8 cellular contexts compared by ENCODE assay signal in genomic region chr2:24077879-24078278, GRCh38. TPM values are rescaled to one million over a fixed set of nuclear protein-coding genes. Genes with fewer than 3 reads are reported as not detected.
A peak's percentile ranks its signal among the peaks of the same experiment; 100 is the strongest.
DNase-seq lines count a peak whose midpoint lies in the region; ATAC-seq and TF ChIP-seq lines count a peak whose summit lies in the region.
"Had no signal": no experiment of that assay in that cellular context is flagged by ENCODE, and none has a peak within 500 bp of the region (broad histone marks: within the 10 kb centered on the region; RNA-seq: fewer than 3 reads in every experiment).

No MANE protein-coding gene starts in this region.

- H3K27me3 Mint-ChIP-seq in activated CD8-positive, alpha-beta T cell treated with anti-CD3 and anti-CD28 coated beads for 36 hours: no peaks in the 10 kb centered on the region
- no peaks in the 10 kb centered on the region for H3K27me3 Mint-ChIP-seq in stimulated activated memory B cell treated with anti-CD40 and anti-IgM and Interleukin-4, amounts not matched to agents 10 μg/mL and 1 μg/mL and 100 μg/mL, for 72 hours

- no peak overlapping the region for H3K27ac Mint-ChIP-seq in activated CD8-positive, alpha-beta T cell treated with anti-CD3 and anti-CD28 coated beads for 36 hours
- H3K27ac Mint-ChIP-seq in stimulated activated memory B cell treated with anti-CD40 and anti-IgM and Interleukin-4, amounts not matched to agents 10 μg/mL and 1 μg/mL and 100 μg/mL, for 72 hours: peak overlapping the region; percentile 94

- TF ChIP-seq EP300 in gastroesophageal sphincter (IDR thresholded peaks at IDR 0.05): no peak

- peaks cover 29% of the 10 kb centered on the region for H3K4me1 Mint-ChIP-seq in activated CD8-positive, alpha-beta T cell treated with anti-CD3 and anti-CD28 coated beads for 36 hours (ENCODE audit: low read depth)
- H3K4me1 Mint-ChIP-seq in stimulated activated memory B cell treated with anti-CD40 and anti-IgM and Interleukin-4, amounts not matched to agents 10 μg/mL and 1 μg/mL and 100 μg/mL, for 72 hours: peaks cover 28% of the 10 kb centered on the region

- intact Hi-C loops in activated CD8-positive, alpha-beta T cell treated with anti-CD3 and anti-CD28 coated beads for 36 hours (cut with micrococcal nuclease): loop anchor here (5.0 kb wide), 1 partner anchor 151 kb away; the partner anchor contains the start of gene ATAD2B

- H3K27me3 ChIP-seq in HL-60 (ENCODE audit: insufficient read depth, poor library complexity, severe bottlenecking) (no peaks in the 10 kb centered on the region), gastroesophageal sphincter (no peaks in the 10 kb centered on the region)

- WGBS in gastroesophageal sphincter (ENCODE audit: low coverage in 1 of 2), 2 donors: 65 to 87% methylated on average over 2 of the region's 2 CpGs

- peak overlapping the region; percentile 72 for H3K4me3 ChIP-seq in HL-60 (replicated peaks; ENCODE audit: insufficient read depth, low read length)
- peak overlapping the region; percentile 84 to 86 for H3K4me3 ChIP-seq in gastroesophageal sphincter

- in situ Hi-C loops in GM13977 (cut with MboI; ENCODE audit: low pct_unique_long_range_greater_than_20kb, low sequenced_read_pairs, unreplicated experiment): loop anchor here (10.0 kb wide), 1 partner anchor 253 kb away; no protein-coding TSS in a partner anchor

- POLR2A ChIA-PET in activated CD8-positive, alpha-beta T cell treated with anti-CD3 and anti-CD28 coated beads for 36 hours (lab: Charles Lee): interaction anchor here (1.2 to 2.1 kb wide), 2 partner anchors 11 to 151 kb away, joined by 3 to 11 read pairs; partner anchors contain the start of gene ATAD2B

- H3K9me3 Mint-ChIP-seq in activated CD8-positive, alpha-beta T cell treated with anti-CD3 and anti-CD28 coated beads for 36 hours: no peaks in the 10 kb centered on the region
- H3K9me3 Mint-ChIP-seq in stimulated activated memory B cell treated with anti-CD40 and anti-IgM and Interleukin-4, amounts not matched to agents 10 μg/mL and 1 μg/mL and 100 μg/mL, for 72 hours: no peaks in the 10 kb centered on the region

- H3K36me3 Mint-ChIP-seq in activated CD8-positive, alpha-beta T cell treated with anti-CD3 and anti-CD28 coated beads for 36 hours (ENCODE audit: low read depth): peaks cover 18% of the 10 kb centered on the region
- H3K36me3 Mint-ChIP-seq in stimulated activated memory B cell treated with anti-CD40 and anti-IgM and Interleukin-4, amounts not matched to agents 10 μg/mL and 1 μg/mL and 100 μg/mL, for 72 hours: peaks cover 15% of the 10 kb centered on the region

- DNase-seq in HL-60 (ENCODE audit: low read depth in 1 of 2, low spot score in 1 of 2): no peak
- DNase-seq in activated CD8-positive, alpha-beta T cell treated with anti-CD3 and anti-CD28 coated beads for 36 hours: no peak
- DNase-seq in GM13977 (ENCODE audit: low spot score): no peak
- DNase-seq: NCI-H1048 had no signal

- H3K27ac ChIP-seq in HL-60 (replicated peaks): peak overlapping the region; percentile 86
- H3K27ac ChIP-seq in gastroesophageal sphincter: peak overlapping the region; percentile 52 to 99 (median 94)

- ATAC-seq in activated CD8-positive, alpha-beta T cell treated with anti-CD3 and anti-CD28 coated beads for 36 hours: no peak
- ATAC-seq in gastroesophageal sphincter (no peak), HG02840 (IDR thresholded peaks at IDR 0.05; ENCODE audit: low FRiP score, unreplicated experiment) (no peak), GM19324 (IDR thresholded peaks at IDR 0.05; ENCODE audit: low FRiP score, unreplicated experiment) (no peak)
- no peak for ATAC-seq in stimulated activated memory B cell treated with anti-CD40 and anti-IgM and Interleukin-4, amounts not matched to agents 10 μg/mL and 1 μg/mL and 100 μg/mL, for 72 hours

- H3K36me3 ChIP-seq in gastroesophageal sphincter: peaks cover 0 to 61% of the 10 kb centered on the region in 2 donors

- peak overlapping the region; percentile 93 for H3K4me3 Mint-ChIP-seq in activated CD8-positive, alpha-beta T cell treated with anti-CD3 and anti-CD28 coated beads for 36 hours
- H3K4me3 Mint-ChIP-seq in stimulated activated memory B cell treated with anti-CD40 and anti-IgM and Interleukin-4, amounts not matched to agents 10 μg/mL and 1 μg/mL and 100 μg/mL, for 72 hours: peak overlapping the region; percentile 97

- no peaks in the 10 kb centered on the region for H3K9me3 ChIP-seq in gastroesophageal sphincter

- CTCF ChIA-PET in activated CD8-positive, alpha-beta T cell treated with anti-CD3 and anti-CD28 coated beads for 36 hours (lab: Charles Lee): interaction anchor here (4.4 to 5.7 kb wide), 2 partner anchors 151 to 254 kb away, joined by 24 to 27 read pairs; partner anchors contain the start of gene ATAD2B

- H3K4me1 ChIP-seq in gastroesophageal sphincter: peaks cover 0 to 39% (median 13%) of the 10 kb centered on the region in 3 donors

- no peak for TF ChIP-seq POLR2A in gastroesophageal sphincter (IDR thresholded peaks at IDR 0.05)

- no peak for TF ChIP-seq CTCF in HL-60 (IDR thresholded peaks at IDR 0.05; ENCODE audit: insufficient read depth, low read length)
- no peak for TF ChIP-seq CTCF in activated CD8-positive, alpha-beta T cell treated with anti-CD3 and anti-CD28 coated beads for 36 hours (IDR thresholded peaks at IDR 0.05)
- TF ChIP-seq CTCF in gastroesophageal sphincter (IDR thresholded peaks at IDR 0.05): no peak
- TF ChIP-seq CTCF in GM13977 (IDR thresholded peaks at IDR 0.05; ENCODE audit: extremely low read depth, insufficient read depth, missing control alignments): no peak

RNA-seq across cellular contexts. Expression of gene SF3B6, which starts 1.8 kb away (rescaled TPM):
- 100 to 1,000 TPM; 141 to 144 TPM for total RNA-seq in activated CD8-positive, alpha-beta T cell treated with anti-CD3 and anti-CD28 coated beads for 36 hours
- 100 to 1,000 TPM in 3 of 4 donors, 10 to 100 TPM in 1; 96.8 to 128 (median 115) TPM for total RNA-seq in gastroesophageal sphincter

RNA-seq across cellular contexts. Expression of gene TP53I3, which starts 6.8 kb away (rescaled TPM):
- 1 to 10 TPM; 1.8 to 2.6 TPM for total RNA-seq in activated CD8-positive, alpha-beta T cell treated with anti-CD3 and anti-CD28 coated beads for 36 hours
- 10 to 100 TPM in 1 of 4 donors, 1 to 10 TPM in 3; 5.6 to 10.1 (median 8.9) TPM for total RNA-seq in gastroesophageal sphincter

RNA-seq across cellular contexts. Expression of gene FKBP1B, which starts 28.3 kb away (rescaled TPM):
- 1 to 10 TPM; 1.3 to 1.7 TPM for total RNA-seq in activated CD8-positive, alpha-beta T cell treated with anti-CD3 and anti-CD28 coated beads for 36 hours
- total RNA-seq in gastroesophageal sphincter: 1 to 10 TPM; 2.3 to 8.6 (median 5.5) TPM

RNA-seq across cellular contexts. Expression of gene WDCP, which starts 30.7 kb away (rescaled TPM):
- 10 to 100 TPM; 20.2 to 23.0 TPM for total RNA-seq in activated CD8-positive, alpha-beta T cell treated with anti-CD3 and anti-CD28 coated beads for 36 hours
- total RNA-seq in gastroesophageal sphincter: 1 to 10 TPM; 5.9 to 7.3 (median 6.4) TPM

RNA-seq across cellular contexts. Expression of gene PFN4, which starts 45.3 kb away (rescaled TPM):
- not detected for total RNA-seq in activated CD8-positive, alpha-beta T cell treated with anti-CD3 and anti-CD28 coated beads for 36 hours
- total RNA-seq in gastroesophageal sphincter: under 1 TPM in 1 of 4 donors, not detected in 3; 0.94 TPM
